ENCODE assay signal across 15 cellular contexts in genomic region chr17:34504814-34505484, GRCh38.
"Had no signal": no experiment of that assay in that cellular context is flagged by ENCODE, and none has a peak within 500 bp of the region (broad histone marks: within the 10 kb centered on the region; RNA-seq: fewer than 3 reads in every experiment).

No MANE protein-coding gene starts in this region.

- DNase-seq: effector memory CD4-positive, alpha-beta T cell; heart left ventricle; hypothalamus; kidney glomerular epithelial cell; naive thymus-derived CD4-positive, alpha-beta T cell; nephron progenitor cell; retina; right lobe of liver; stimulated activated CD4-positive, alpha-beta T cell treated with anti-CD3 and anti-CD28 coated beads, Interleukin-4, amount 100 ng/mL, for 1 hour; stimulated activated CD8-positive, alpha-beta memory T cell treated with anti-CD3 and anti-CD28 coated beads, Interleukin-4, amount 100 ng/mL, for 48 hours; trophoblast cell had no signal

- ATAC-seq: esophagus mucosa; heart left ventricle; naive thymus-derived CD4-positive, alpha-beta T cell; right lobe of liver; stimulated activated memory B cell treated with anti-CD40 and anti-IgM and Interleukin-4, amounts not matched to agents 10 μg/mL and 1 μg/mL and 100 μg/mL, for 72 hours had no signal

- H3K4me1 Mint-ChIP-seq: nephron progenitor cell; stimulated activated memory B cell treated with anti-CD40 and anti-IgM and Interleukin-4, amounts not matched to agents 10 μg/mL and 1 μg/mL and 100 μg/mL, for 72 hours had no signal

- H3K4me3 Mint-ChIP-seq: nephron progenitor cell; stimulated activated memory B cell treated with anti-CD40 and anti-IgM and Interleukin-4, amounts not matched to agents 10 μg/mL and 1 μg/mL and 100 μg/mL, for 72 hours had no signal

- H3K9me3 Mint-ChIP-seq: nephron progenitor cell; stimulated activated memory B cell treated with anti-CD40 and anti-IgM and Interleukin-4, amounts not matched to agents 10 μg/mL and 1 μg/mL and 100 μg/mL, for 72 hours had no signal

- H3K4me3 ChIP-seq: heart left ventricle, prostate gland, right lobe of liver had no signal

- H3K27ac Mint-ChIP-seq: naive thymus-derived CD4-positive, alpha-beta T cell; nephron progenitor cell; stimulated activated memory B cell treated with anti-CD40 and anti-IgM and Interleukin-4, amounts not matched to agents 10 μg/mL and 1 μg/mL and 100 μg/mL, for 72 hours had no signal

- H3K36me3 Mint-ChIP-seq: naive thymus-derived CD4-positive, alpha-beta T cell; stimulated activated memory B cell treated with anti-CD40 and anti-IgM and Interleukin-4, amounts not matched to agents 10 μg/mL and 1 μg/mL and 100 μg/mL, for 72 hours had no signal

- H3K27ac ChIP-seq: heart left ventricle, parathyroid adenoma, prostate gland, right lobe of liver had no signal
